8 cellular contexts compared by ENCODE assay signal in the genomic region with DNA sequence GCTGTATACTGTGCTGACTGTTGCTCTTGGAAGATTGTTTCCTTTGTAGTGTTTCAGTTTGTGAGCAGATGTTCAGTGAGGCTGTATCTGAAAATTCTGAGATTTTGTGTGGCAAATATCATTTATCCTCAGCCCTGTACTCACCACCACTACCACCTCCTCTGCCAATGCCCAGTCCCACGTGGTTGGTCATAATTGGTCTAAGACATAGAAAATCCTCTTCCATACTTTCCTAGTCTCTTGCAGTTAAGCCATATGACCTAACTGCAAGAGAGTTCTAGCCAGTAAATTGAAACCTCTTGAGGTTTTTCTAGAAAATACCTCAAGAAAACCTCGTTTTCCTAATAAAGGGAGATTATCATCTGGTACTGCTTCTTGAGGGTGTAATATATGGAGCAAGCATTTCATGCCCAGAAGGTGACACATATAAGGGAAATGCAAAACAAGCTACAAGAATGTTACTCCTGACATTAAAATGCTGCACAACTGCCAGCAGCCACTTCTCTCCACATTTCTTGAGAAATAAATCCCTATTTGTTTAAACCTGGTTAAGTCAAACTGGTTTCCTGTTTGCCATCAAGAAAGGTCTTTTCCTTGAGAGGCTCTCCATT. TPM values are rescaled to one million over a fixed set of nuclear protein-coding genes. Genes with fewer than 3 reads are reported as not detected.
DNase-seq lines count a peak whose midpoint lies in the region; ATAC-seq and TF ChIP-seq lines count a peak whose summit lies in the region.

No MANE protein-coding gene starts in this region.

- peak overlapping the region; percentile 67; the same call in 1 of the 2 replicates for H3K14ac ChIP-seq in IMR-90 (replicated peaks; ENCODE audit: low read depth, low read length)

- H3K4me1 ChIP-seq in IMR-90 (ENCODE audit: control insufficient read depth, insufficient read depth, low read length), result peaks cover 10% of the 10 kb centered on the region; the same call in 1 of the 2 replicates
- no peaks in the 10 kb centered on the region for H3K4me1 ChIP-seq in mesodermal cell (ENCODE audit: control insufficient read depth, insufficient read depth, low read length, poor library complexity, severe bottlenecking)

- no peak overlapping the region for H3K56ac ChIP-seq in IMR-90 (ENCODE audit: extremely low read depth, insufficient read depth, low read length)

- no peak overlapping the region for H2AK5ac ChIP-seq in IMR-90 (ENCODE audit: low read depth, low read length)

- H3K9me3 ChIP-seq in IMR-90 (ENCODE audit: control insufficient read depth, insufficient read depth, low read length) (no peaks in the 10 kb centered on the region), mesodermal cell (ENCODE audit: control insufficient read depth, low read length) (no peaks in the 10 kb centered on the region)

- H3K27me3 ChIP-seq in BJ (ENCODE audit: control insufficient read depth, insufficient read depth, low read length) (no peaks in the 10 kb centered on the region), IMR-90 (ENCODE audit: control insufficient read depth, insufficient read depth, low read length) (no peaks in the 10 kb centered on the region)

- H3K18ac ChIP-seq in IMR-90 (ENCODE audit: low read depth, low read length), result peak overlapping the region; percentile 80

- H4K20me1 ChIP-seq in IMR-90 (ENCODE audit: insufficient read depth, low read length), result no peaks in the 10 kb centered on the region

- WGBS in IMR-90 (ENCODE audit: extremely low coverage in 2 of 2, insufficient read length in 1 of 2), 2 experiments, result no CpG with 5 or more reads among the region's 2 CpGs
- 86% methylated on average over 1 of the region's 2 CpGs; no CpG with 5 or more reads in 1 of the 2 experiments for WGBS in mesodermal cell (ENCODE audit: insufficient coverage in 2 of 2), 2 experiments

- no peak overlapping the region for H2BK120ac ChIP-seq in IMR-90 (ENCODE audit: low read depth, low read length)

- intact Hi-C loops in IMR-90 (cut with micrococcal nuclease), result no loop called here

- H3K4me3 ChIP-seq in BJ (ENCODE audit: low read depth, low read length) (no peak overlapping the region), IMR-90 (ENCODE audit: insufficient read depth, low read depth, low read length) (no peak overlapping the region), mesodermal cell (ENCODE audit: extremely low read depth, insufficient read depth, low read length, poor library complexity, severe bottlenecking) (no peak overlapping the region)

- H3K9ac ChIP-seq in IMR-90 (ENCODE audit: low read depth, low read length), result no peak overlapping the region

- no peak overlapping the region for H2AFZ ChIP-seq in IMR-90 (replicated peaks; ENCODE audit: low read length, poor library complexity)

- H4K5ac ChIP-seq in IMR-90 (ENCODE audit: low read depth, low read length), result peak overlapping the region; percentile 84; the same call in 1 of the 2 replicates

- 0 out of 2 replicates have a peak, but pooled peaks cover 6% of the 10 kb centered on the region for H3K9me1 ChIP-seq in IMR-90 (ENCODE audit: insufficient read depth, low read length)

- no peak for TF ChIP-seq RAD21 in IMR-90 (IDR thresholded peaks at IDR 0.05; ENCODE audit: low read length)

- DNase-seq in BJ (ENCODE audit: low read depth) (peak; percentile 89), IMR-90 (peak; percentile 83), amygdala (lab: John Stamatoyannopoulos, UW) (no peak), NCI-H1694 treated with DMSO at 0.1 percent for 48 hours (lab: John Stamatoyannopoulos, UW) (no peak)

- CTCF ChIA-PET in BJ (lab: Yijun Ruan, JAX), result no interaction called here
- CTCF ChIA-PET in IMR-90 (lab: Yijun Ruan, JAX), result no interaction called here

- ATAC-seq in IMR-90 (ENCODE audit: low read depth) (peak; percentile 80), HG02870 (IDR thresholded peaks at IDR 0.05; ENCODE audit: unreplicated experiment) (no peak), GM18517 (IDR thresholded peaks at IDR 0.05; ENCODE audit: unreplicated experiment) (no peak)

- H3K79me1 ChIP-seq in IMR-90 (ENCODE audit: low read depth in 1 of 2, low read length in 2 of 2), result peaks cover 0 to 11% of the 10 kb centered on the region in 2 experiments; a peak in 2 of 4 replicates

- H3K23ac ChIP-seq in IMR-90 (ENCODE audit: low read depth, low read length), result peak overlapping the region; percentile 71; the same call in 1 of the 2 replicates

- H3K27ac ChIP-seq in IMR-90 (ENCODE audit: insufficient read depth, low read length), result peak overlapping the region; percentile 94; the same call in 1 of the 2 replicates
- peak overlapping the region; percentile 44 for H3K27ac ChIP-seq in angular gyrus (ENCODE audit: low read depth, low read length)
- H3K27ac ChIP-seq in mesodermal cell (ENCODE audit: low read depth, low read length, severe bottlenecking), result peak overlapping the region; percentile 7

- peak overlapping the region; percentile 72 for H3K4me2 ChIP-seq in IMR-90 (ENCODE audit: low read depth, low read length)

- H4K91ac ChIP-seq in IMR-90 (ENCODE audit: insufficient read depth, low read depth, low read length), result 0 out of 2 replicates have a peak overlapping the region, but pooled peaks have one; percentile 20

- BruUV-seq in IMR-90 (replicated peaks; lab: Mats Ljungman, UMichigan), result no TSS peak

- no peak for TF ChIP-seq POLR2A in IMR-90 (IDR thresholded peaks at IDR 0.05; ENCODE audit: low read depth, low read length)

- H3K36me3 ChIP-seq in BJ (ENCODE audit: control insufficient read depth, insufficient read depth, low read length) (no peaks in the 10 kb centered on the region), IMR-90 (ENCODE audit: control insufficient read depth, insufficient read depth, low read length) (peaks cover 5% of the 10 kb centered on the region; the same call in 1 of the 2 replicates), mesodermal cell (ENCODE audit: control insufficient read depth, insufficient read depth, low read length) (peaks cover 38% of the 10 kb centered on the region)

- in situ Hi-C loops in IMR-90 (cut with MboI; ENCODE audit: low sequenced_read_pairs), result no loop called here

- TF ChIP-seq CTCF in BJ (IDR thresholded peaks at IDR 0.05; ENCODE audit: insufficient read depth, low read depth, low read length) (no peak), IMR-90 (conservative IDR thresholded peaks at IDR 0.05; ENCODE audit: low read depth, low read length) (no peak)

- 0 out of 2 replicates have a peak overlapping the region, but pooled peaks have one; percentile 58 for H2BK20ac ChIP-seq in IMR-90 (ENCODE audit: low read depth, low read length)

- dilution Hi-C loops in IMR-90 (cut with HindIII; ENCODE audit: low sequenced_read_pairs, unreplicated experiment), result no loop called here

- no peak overlapping the region for H2AK9ac ChIP-seq in IMR-90 (replicated peaks; ENCODE audit: low read depth, low read length, poor library complexity)

- no peak overlapping the region for H3K4ac ChIP-seq in IMR-90 (ENCODE audit: low read depth, low read length)

- H4K8ac ChIP-seq in IMR-90 (ENCODE audit: low read depth in 2 of 2, low read length in 2 of 2), result peak overlapping the region in 1 of 2 experiments; percentile 29; a peak in 1 of 4 replicates

- POLR2A ChIA-PET in BJ (lab: Charles Lee) (no interaction called here), IMR-90 (lab: Charles Lee; ENCODE audit: unreplicated experiment) (no interaction called here)

- no peak overlapping the region for H2BK15ac ChIP-seq in IMR-90 (ENCODE audit: low read depth, low read length)

- peak overlapping the region; percentile 90 for H2BK5ac ChIP-seq in IMR-90 (ENCODE audit: low read depth, low read length, poor library complexity, severe bottlenecking)

TF ChIP-seq in IMR-90, 13 proteins besides CTCF, POLR2A, EP300 and RAD21 (continues in another document):
- TF ChIP-seq MAFK (IDR thresholded peaks at IDR 0.05; ENCODE audit: low read depth, low read length), result no peak
- TF ChIP-seq NFE2L2 (IDR thresholded peaks at IDR 0.05; ENCODE audit: low read depth, low read length), result no peak
- TF ChIP-seq MXI1 (IDR thresholded peaks at IDR 0.05; ENCODE audit: borderline replicate concordance, low read depth, low read length), result no peak
- no peak for TF ChIP-seq CHD1 (IDR thresholded peaks at IDR 0.05; ENCODE audit: low read depth, low read length)
- TF ChIP-seq MAZ (IDR thresholded peaks at IDR 0.05; ENCODE audit: borderline replicate concordance, low read depth, low read length), result no peak
- no peak for TF ChIP-seq FOS (IDR thresholded peaks at IDR 0.05; ENCODE audit: low read depth, low read length)
- no peak for TF ChIP-seq CEBPB (IDR thresholded peaks at IDR 0.05; ENCODE audit: low read depth, low read length)
- no peak for TF ChIP-seq RCOR1 (IDR thresholded peaks at IDR 0.05; ENCODE audit: insufficient replicate concordance, low read length)

RNA-seq across cellular contexts. Expression of a gene that starts 32.8 kb away (rescaled TPM):
- polyA plus RNA-seq in BJ (2011; rRNA removed) (50.6 and 86.3 TPM in 2 replicates), IMR-90 (2012; rRNA removed) (46.0 and 54.5 TPM in 2 replicates)
- 33.8 and 41.8 TPM in 2 replicates for polyA minus RNA-seq in BJ (2011; rRNA and poly(A)+ RNA removed)
- 212 and 219 TPM in 2 replicates for total RNA-seq in IMR-90 (2012; rRNA removed)
- 12.4 and 22.2 TPM in 2 replicates for polyA plus RNA-seq in IMR-90 (2012; cell fraction: cytosol; rRNA removed)
- 8.6 and 63.3 TPM in 2 replicates for polyA plus RNA-seq in IMR-90 (2012; cell fraction: nucleus; rRNA removed; ENCODE audit: low replicate concordance)
- 79.0 TPM for polyA plus RNA-seq in mesodermal cell (2013, experiment 1 of 2)
- polyA plus RNA-seq in mesodermal cell (2013, experiment 2 of 2), result 87.7 TPM

RNA-seq across cellular contexts. Expression of a gene that starts 32.9 kb away (rescaled TPM):
- polyA plus RNA-seq in BJ (2011; rRNA removed), result 10.3 and 21.0 TPM in 2 replicates
- polyA minus RNA-seq in BJ (2011; rRNA and poly(A)+ RNA removed), result 7.0 and 7.9 TPM in 2 replicates
- 22.4 and 25.8 TPM in 2 replicates for total RNA-seq in IMR-90 (2012; rRNA removed)
- 16.7 and 17.1 TPM in 2 replicates for polyA plus RNA-seq in IMR-90 (2012; rRNA removed)
- 3.0 and 5.5 TPM in 2 replicates for polyA plus RNA-seq in IMR-90 (2012; cell fraction: cytosol; rRNA removed)
- 1.2 and 9.5 TPM in 2 replicates for polyA plus RNA-seq in IMR-90 (2012; cell fraction: nucleus; rRNA removed; ENCODE audit: low replicate concordance)
- polyA plus RNA-seq in mesodermal cell (2013, experiment 1 of 2), result 34.7 TPM
- polyA plus RNA-seq in mesodermal cell (2013, experiment 2 of 2), result 35.4 TPM

RNA-seq across cellular contexts. Expression of a gene that starts 49.5 kb away (rescaled TPM):
- polyA plus RNA-seq in BJ (2011; rRNA removed), result 13.3 and 21.4 TPM in 2 replicates
- polyA minus RNA-seq in BJ (2011; rRNA and poly(A)+ RNA removed), result 17.0 and 17.4 TPM in 2 replicates
- total RNA-seq in IMR-90 (2012; rRNA removed), result 12.4 and 16.9 TPM in 2 replicates
- polyA plus RNA-seq in IMR-90 (2012; rRNA removed), result 10.1 and 11.0 TPM in 2 replicates
- polyA plus RNA-seq in IMR-90 (2012; cell fraction: cytosol; rRNA removed), result 2.1 and 2.4 TPM in 2 replicates
- polyA plus RNA-seq in IMR-90 (2012; cell fraction: nucleus; rRNA removed; ENCODE audit: low replicate concordance), result 2.4 and 13.2 TPM in 2 replicates
- polyA plus RNA-seq in mesodermal cell (2013, experiment 1 of 2), result 25.3 TPM
- 23.3 TPM for polyA plus RNA-seq in mesodermal cell (2013, experiment 2 of 2)

Comparison
In these comparisons a context has a peak if more than half of its experiments do, and no peak if none do; other contexts are left out.
1. DNase-seq: peak in BJ (single experiment) and IMR-90 (single experiment); none in amygdala (0 of 56) and NCI-H1694 treated with DMSO at 0.1 percent for 48 hours (single experiment).
2. H3K27ac ChIP-seq: peak in every context shown above with its lines; median percentile 94 in IMR-90; 44 in angular gyrus; 7 in mesodermal cell.